15 cellular contexts compared by ENCODE assay signal in genomic region chr16:50861926-50862325, GRCh38.
DNase-seq lines count a peak whose midpoint lies in the region; ATAC-seq and TF ChIP-seq lines count a peak whose summit lies in the region.
"Had no signal": no experiment of that assay in that cellular context is flagged by ENCODE, and none has a peak within 500 bp of the region (broad histone marks: within the 10 kb centered on the region; RNA-seq: fewer than 3 reads in every experiment).

No MANE protein-coding gene starts in this region.

- H3K9me3 ChIP-seq in esophagus squamous epithelium, result no peaks in the 10 kb centered on the region
- H3K9me3 ChIP-seq: lower lobe of right lung had no signal

- H3K4me1 ChIP-seq in esophagus squamous epithelium, result no peaks in the 10 kb centered on the region
- H3K4me1 ChIP-seq in GM23338 (ENCODE audit: insufficient read depth), result no peaks in the 10 kb centered on the region
- H3K4me1 ChIP-seq: lower lobe of right lung, parathyroid adenoma, stomach had no signal

- no peak overlapping the region for H3K4me2 ChIP-seq in GM23338

- intact Hi-C loops in esophagus squamous epithelium (cut with DNase I), result no loop called here

- H3K9me3 Mint-ChIP-seq in neural crest cell (no peaks in the 10 kb centered on the region), GM23338 (no peaks in the 10 kb centered on the region; the same call in 2 of the 3 replicates)
- H3K9me3 Mint-ChIP-seq: activated naive CD4-positive, alpha-beta T cell treated with anti-CD3 and anti-CD28 coated beads for 36 hours; dendritic cell treated with granulocyte-macrophage colony-stimulating factor and Interleukin-4, amounts not matched to agents 40 ng/mL and 50 ng/mL, for 4 days had no signal

- no peak overlapping the region for H3K4me3 Mint-ChIP-seq in neural crest cell
- H3K4me3 Mint-ChIP-seq in GM23338, result no peak overlapping the region
- H3K4me3 Mint-ChIP-seq: activated naive CD4-positive, alpha-beta T cell treated with anti-CD3 and anti-CD28 coated beads for 36 hours; dendritic cell treated with granulocyte-macrophage colony-stimulating factor and Interleukin-4, amounts not matched to agents 40 ng/mL and 50 ng/mL, for 4 days had no signal

- no peaks in the 10 kb centered on the region for H3K27me3 Mint-ChIP-seq in neural crest cell (ENCODE audit: low read depth)
- H3K27me3 Mint-ChIP-seq in GM23338 (ENCODE audit: insufficient read depth, low read depth, poor library complexity), result peaks cover 5% of the 10 kb centered on the region

- no peaks in the 10 kb centered on the region for H4K20me1 ChIP-seq in GM23338 (replicated peaks; ENCODE audit: insufficient read depth)

- no peak for ATAC-seq in GM23338
- ATAC-seq: lower lobe of right lung had no signal

- H3K36me3 Mint-ChIP-seq in neural crest cell (ENCODE audit: low read depth) (no peaks in the 10 kb centered on the region), GM23338 (ENCODE audit: low read depth) (no peaks in the 10 kb centered on the region)

- H3K4me1 Mint-ChIP-seq in neural crest cell (peaks cover 46% of the 10 kb centered on the region), GM23338 (peaks cover 7% of the 10 kb centered on the region; the same call in 2 of the 3 replicates)

- H3K27ac Mint-ChIP-seq in neural crest cell (ENCODE audit: unreplicated experiment) (peak overlapping the region; percentile 43), GM23338 (no peak overlapping the region)
- H3K27ac Mint-ChIP-seq: activated naive CD4-positive, alpha-beta T cell treated with anti-CD3 and anti-CD28 coated beads for 36 hours; dendritic cell treated with granulocyte-macrophage colony-stimulating factor and Interleukin-4, amounts not matched to agents 40 ng/mL and 50 ng/mL, for 4 days had no signal

- no peak for TF ChIP-seq POLR2A in esophagus squamous epithelium (IDR thresholded peaks at IDR 0.05)

- H3K27ac ChIP-seq in cingulate gyrus (ENCODE audit: low read depth, low read length) (peak overlapping the region; percentile 85), esophagus squamous epithelium (no peak overlapping the region), GM23338 (ENCODE audit: low read depth) (no peak overlapping the region)
- H3K27ac ChIP-seq: lower lobe of right lung, parathyroid adenoma, stomach had no signal

- no peaks in the 10 kb centered on the region for H3K9me2 ChIP-seq in GM23338 (ENCODE audit: insufficient read depth)

- H3K27me3 ChIP-seq in esophagus squamous epithelium, result no peaks in the 10 kb centered on the region
- H3K27me3 ChIP-seq in GM23338 (ENCODE audit: insufficient read depth), result no peaks in the 10 kb centered on the region
- H3K27me3 ChIP-seq: stomach had no signal

- DNase-seq in EH (ENCODE audit: low read depth), result peak; percentile 31
- DNase-seq in MV-4-11 (lab: John Stamatoyannopoulos, UW), result peak; percentile 2
- DNase-seq in neural crest cell (ENCODE audit: low read depth, low spot score), result no peak
- DNase-seq in esophagus squamous epithelium (lab: John Stamatoyannopoulos, UW), result no peak
- no peak for DNase-seq in GM23338 (ENCODE audit: low spot score)
- DNase-seq in NCI-H187 treated with DMSO at 0.1 percent for 48 hours (lab: John Stamatoyannopoulos, UW), result no peak
- no peak for DNase-seq in NCI-H1694 treated with DMSO at 0.1 percent for 48 hours (lab: John Stamatoyannopoulos, UW)
- DNase-seq: activated naive CD4-positive, alpha-beta T cell treated with anti-CD3 and anti-CD28 coated beads for 36 hours; lower lobe of right lung; NCI-H1436; NCI-H82; stomach had no signal

- no peaks in the 10 kb centered on the region for H3F3A ChIP-seq in GM23338 (replicated peaks; ENCODE audit: low read depth)

- H3K36me3 ChIP-seq in esophagus squamous epithelium (no peaks in the 10 kb centered on the region), GM23338 (ENCODE audit: insufficient read depth) (no peaks in the 10 kb centered on the region)
- H3K36me3 ChIP-seq: lower lobe of right lung, stomach had no signal

- no peak for TF ChIP-seq CTCF in neural crest cell (conservative IDR thresholded peaks at IDR 0.05)
- TF ChIP-seq CTCF in esophagus squamous epithelium (IDR thresholded peaks at IDR 0.05), result no peak
- no peak for TF ChIP-seq CTCF in GM23338 (conservative IDR thresholded peaks at IDR 0.05; ENCODE audit: low read depth in 2 of 2)

- 29 to 34% methylated on average over 3 of the region's 3 CpGs for WGBS in esophagus squamous epithelium, 2 donors

- no peak overlapping the region for H2AFZ ChIP-seq in GM23338
- H2AFZ ChIP-seq: parathyroid adenoma had no signal

- H3K79me2 ChIP-seq in GM23338 (replicated peaks; ENCODE audit: insufficient read depth), result no peaks in the 10 kb centered on the region
- H3K79me2 ChIP-seq: parathyroid adenoma had no signal

- H3K4me3 ChIP-seq in esophagus squamous epithelium (no peak overlapping the region), GM23338 (no peak overlapping the region)
- H3K4me3 ChIP-seq: lower lobe of right lung, stomach had no signal

TF ChIP-seq in GM23338, 12 proteins besides CTCF, POLR2A, EP300 and RAD21:
- TF ChIP-seq CREB1 (CRISPR knock-in tag; IDR thresholded peaks at IDR 0.05; ENCODE audit: low read depth) (no peak), EZH2 (IDR thresholded peaks at IDR 0.05; ENCODE audit: low read depth, unreplicated experiment) (no peak), REST (IDR thresholded peaks at IDR 0.05; ENCODE audit: unreplicated experiment) (no peak)

Comparison
In these comparisons a context has a peak if more than half of its experiments do, and no peak if none do; other contexts are left out.
1. DNase-seq: peak in EH (single experiment) and MV-4-11 (single experiment); none in neural crest cell (single experiment), esophagus squamous epithelium (single experiment), GM23338 (single experiment), NCI-H187 treated with DMSO at 0.1 percent for 48 hours (single experiment) and NCI-H1694 treated with DMSO at 0.1 percent for 48 hours (single experiment).